21 cellular contexts compared by ENCODE assay signal in genomic region chr12:65659681-65660080, GRCh38.
DNase-seq lines count a peak whose midpoint lies in the region; ATAC-seq, FAIRE-seq and TF ChIP-seq lines count a peak whose summit lies in the region.
"Had no signal": no experiment of that assay in that cellular context is flagged by ENCODE, and none has a peak within 500 bp of the region (broad histone marks: within the 10 kb centered on the region; RNA-seq: fewer than 3 reads in every experiment).

No MANE protein-coding gene starts in this region.

- H3K4me1 ChIP-seq in RWPE2 (ENCODE audit: insufficient read depth, poor library complexity, severe bottlenecking) (peaks cover 36% of the 10 kb centered on the region), endothelial cell of umbilical vein (ENCODE audit: control insufficient read depth, extremely low read depth, insufficient read depth, low read length) (peaks cover 53% of the 10 kb centered on the region), smooth muscle cell (ENCODE audit: low read depth) (peaks cover 22% of the 10 kb centered on the region)
- H3K4me1 ChIP-seq: BE2C had no signal

- no peaks in the 10 kb centered on the region for H3K27me3 ChIP-seq in RWPE2 (ENCODE audit: insufficient read depth, poor library complexity, severe bottlenecking)
- H3K27me3 ChIP-seq in endothelial cell of umbilical vein (ENCODE audit: control insufficient read depth in 2 of 2, insufficient read depth in 2 of 2, low read length in 2 of 2), result no peaks in the 10 kb centered on the region
- H3K27me3 ChIP-seq in smooth muscle cell (ENCODE audit: low read depth), result no peaks in the 10 kb centered on the region
- H3K27me3 ChIP-seq: BE2C had no signal

- BruUV-seq in endothelial cell of umbilical vein (replicated peaks; lab: Mats Ljungman, UMichigan), result no TSS peak

- CTCF ChIA-PET in endothelial cell of umbilical vein (lab: Charles Lee), result interaction anchor here (0.7 to 1.4 kb wide), 5 partner anchors 9 to 103 kb away, joined by 3 to 8 read pairs (median 4); no protein-coding TSS in a partner anchor

- POLR2A ChIA-PET in endothelial cell of umbilical vein (lab: Charles Lee), result no interaction called here

- peak overlapping the region; percentile 71 for H3K27ac Mint-ChIP-seq in HFFc6
- peak overlapping the region in 1 of 2 donors; percentile 5 for H3K27ac Mint-ChIP-seq in natural killer cell treated with Interleukin-12 subunit alpha and Interleukin-12 subunit beta and Interleukin-15 and Interleukin-18, amount 100 ng/mL, for 72 hours
- H3K27ac Mint-ChIP-seq: CD4-positive, CD25-positive, alpha-beta regulatory T cell; CD8-positive, alpha-beta memory T cell; H9 had no signal

- intact Hi-C loops in endothelial cell of umbilical vein (cut with micrococcal nuclease), result loop anchor here (5.0 kb wide), 2 partner anchors 227 to 288 kb away; no protein-coding TSS in a partner anchor
- intact Hi-C loops in Right ventricle myocardium inferior (cut with DNase I), result no loop called here

- 68% methylated on average over 1 of the region's 1 CpG for WGBS in smooth muscle cell (ENCODE audit: low lambda C conversion rate)

- no peaks in the 10 kb centered on the region for H3K9me1 ChIP-seq in endothelial cell of umbilical vein (replicated peaks; ENCODE audit: control insufficient read depth, extremely low read depth, insufficient read depth, low read length)

- H2AFZ ChIP-seq in endothelial cell of umbilical vein (ENCODE audit: low read depth, low read length) (peak overlapping the region; percentile 1), smooth muscle cell (ENCODE audit: low read depth) (peak overlapping the region; percentile 28)

- no peak for TF ChIP-seq CTCF in HFFc6 (IDR thresholded peaks at IDR 0.05)
- no peak for TF ChIP-seq CTCF in RWPE2 (IDR thresholded peaks at IDR 0.05; ENCODE audit: poor library complexity, severe bottlenecking)
- TF ChIP-seq CTCF in endothelial cell of umbilical vein (IDR thresholded peaks at IDR 0.05; ENCODE audit: extremely low read depth in 1 of 2, insufficient read depth in 1 of 2, low read depth in 1 of 2, low read length in 2 of 2), result no peak
- no peak for TF ChIP-seq CTCF in smooth muscle cell (IDR thresholded peaks at IDR 0.05; ENCODE audit: borderline replicate concordance, insufficient read depth, poor library complexity, severe bottlenecking)

- H3K36me3 Mint-ChIP-seq in HFFc6 (ENCODE audit: low read depth), result peaks cover 34% of the 10 kb centered on the region
- H3K36me3 Mint-ChIP-seq in natural killer cell treated with Interleukin-12 subunit alpha and Interleukin-12 subunit beta and Interleukin-15 and Interleukin-18, amount 100 ng/mL, for 72 hours, result peaks cover 18% of the 10 kb centered on the region
- H3K36me3 Mint-ChIP-seq: CD4-positive, CD25-positive, alpha-beta regulatory T cell; CD8-positive, alpha-beta memory T cell had no signal

- peaks cover 6% of the 10 kb centered on the region for H3K9me3 Mint-ChIP-seq in HFFc6
- H3K9me3 Mint-ChIP-seq in natural killer cell treated with Interleukin-12 subunit alpha and Interleukin-12 subunit beta and Interleukin-15 and Interleukin-18, amount 100 ng/mL, for 72 hours, result peaks cover 11% of the 10 kb centered on the region

- DNase-seq in HFFc6, result no peak
- no peak for DNase-seq in RWPE2 (ENCODE audit: low spot score)
- peak; percentile 83 for DNase-seq in endothelial cell of umbilical vein (ENCODE audit: low read depth, low spot score)
- no peak for DNase-seq in smooth muscle cell (lab: John Stamatoyannopoulos, UW; ENCODE audit: unreplicated experiment)
- no peak for DNase-seq in natural killer cell treated with Interleukin-12 subunit alpha and Interleukin-12 subunit beta and Interleukin-15 and Interleukin-18, amount 100 ng/mL, for 72 hours (ENCODE audit: low spot score)
- DNase-seq in anterior cingulate cortex (lab: John Stamatoyannopoulos, UW), result no peak
- DNase-seq in Right ventricle myocardium inferior (ENCODE audit: missing footprints), result no peak
- DNase-seq: ACHN; BE2C; C1 segment of cervical spinal cord; CD4-positive, CD25-positive, alpha-beta regulatory T cell; CD8-positive, alpha-beta memory T cell; COR-L47; H9 had no signal

- no peak for TF ChIP-seq POLR2A in endothelial cell of umbilical vein (IDR thresholded peaks at IDR 0.05; ENCODE audit: low read depth, low read length)

- H4K20me1 ChIP-seq in endothelial cell of umbilical vein (replicated peaks; ENCODE audit: control insufficient read depth, extremely low read depth, insufficient read depth, low read length), result no peaks in the 10 kb centered on the region
- no peaks in the 10 kb centered on the region for H4K20me1 ChIP-seq in smooth muscle cell (ENCODE audit: low read depth)

- H3K4me2 ChIP-seq in endothelial cell of umbilical vein (ENCODE audit: insufficient read depth, low read length) (peak overlapping the region; percentile 35), smooth muscle cell (no peak overlapping the region)

- no peak for ATAC-seq in RWPE2 (ENCODE audit: low read depth)
- no peak for ATAC-seq in natural killer cell treated with Interleukin-12 subunit alpha and Interleukin-12 subunit beta and Interleukin-15 and Interleukin-18, amount 100 ng/mL, for 72 hours
- ATAC-seq in activated CD4-positive, CD25-positive, alpha-beta regulatory T cell treated with anti-CD3 and anti-CD28 coated beads, Interleukin-2, amount 50 U/mL, for 24 hours, result no peak
- no peak for ATAC-seq in Right ventricle myocardium inferior

- no peaks in the 10 kb centered on the region; the same call in 1 of the 2 replicates for H3K27me3 Mint-ChIP-seq in HFFc6 (ENCODE audit: insufficient read depth)
- H3K27me3 Mint-ChIP-seq in natural killer cell treated with Interleukin-12 subunit alpha and Interleukin-12 subunit beta and Interleukin-15 and Interleukin-18, amount 100 ng/mL, for 72 hours, result peaks cover 20 to 41% of the 10 kb centered on the region in 2 donors

- dilution Hi-C loops in endothelial cell of umbilical vein (cut with MboI; ENCODE audit: extremely low pct_ligation_motif_present, low sequenced_read_pairs), result no loop called here

- peaks cover 75% of the 10 kb centered on the region for H3K4me1 Mint-ChIP-seq in HFFc6 (ENCODE audit: low read depth)
- peaks cover 29 to 30% of the 10 kb centered on the region in 2 donors for H3K4me1 Mint-ChIP-seq in natural killer cell treated with Interleukin-12 subunit alpha and Interleukin-12 subunit beta and Interleukin-15 and Interleukin-18, amount 100 ng/mL, for 72 hours (ENCODE audit: low read depth in 2 of 2)
- H3K4me1 Mint-ChIP-seq: CD4-positive, CD25-positive, alpha-beta regulatory T cell; CD8-positive, alpha-beta memory T cell had no signal

- no peaks in the 10 kb centered on the region for H3K9me3 ChIP-seq in RWPE2 (ENCODE audit: severe bottlenecking)
- no peaks in the 10 kb centered on the region for H3K9me3 ChIP-seq in endothelial cell of umbilical vein (replicated peaks; ENCODE audit: control insufficient read depth, insufficient read depth, low read length)
- H3K9me3 ChIP-seq in smooth muscle cell (replicated peaks; ENCODE audit: low read depth), result no peaks in the 10 kb centered on the region
- H3K9me3 ChIP-seq: BE2C had no signal

- H3K27ac ChIP-seq in RWPE2 (ENCODE audit: poor library complexity, severe bottlenecking) (peak overlapping the region; percentile 100), endothelial cell of umbilical vein (ENCODE audit: insufficient read depth, low read depth, low read length) (peak overlapping the region; percentile 58), smooth muscle cell (ENCODE audit: low read depth) (no peak overlapping the region)

- H3K4me3 Mint-ChIP-seq in HFFc6, result no peak overlapping the region
- no peak overlapping the region for H3K4me3 Mint-ChIP-seq in natural killer cell treated with Interleukin-12 subunit alpha and Interleukin-12 subunit beta and Interleukin-15 and Interleukin-18, amount 100 ng/mL, for 72 hours
- H3K4me3 Mint-ChIP-seq: CD4-positive, CD25-positive, alpha-beta regulatory T cell; CD8-positive, alpha-beta memory T cell; H9 had no signal

- H3K79me2 ChIP-seq in endothelial cell of umbilical vein (ENCODE audit: control insufficient read depth, insufficient read depth, low read length), result peaks cover 3% of the 10 kb centered on the region
- H3K79me2 ChIP-seq in smooth muscle cell (ENCODE audit: low read depth), result no peaks in the 10 kb centered on the region

- H3K9ac ChIP-seq in endothelial cell of umbilical vein (replicated peaks; ENCODE audit: extremely low read depth, insufficient read depth, low read length), result no peak overlapping the region
- no peak overlapping the region for H3K9ac ChIP-seq in smooth muscle cell (ENCODE audit: low read depth)

- no peaks in the 10 kb centered on the region for H3K36me3 ChIP-seq in RWPE2 (ENCODE audit: low read depth)
- H3K36me3 ChIP-seq in endothelial cell of umbilical vein (ENCODE audit: control insufficient read depth in 2 of 2, extremely low read depth in 1 of 2, insufficient read depth in 2 of 2, low read length in 2 of 2), result peaks cover 0 to 2% of the 10 kb centered on the region in 2 experiments
- no peaks in the 10 kb centered on the region for H3K36me3 ChIP-seq in smooth muscle cell (ENCODE audit: low read depth)
- H3K36me3 ChIP-seq: BE2C had no signal

- H3K4me3 ChIP-seq in RWPE2 (ENCODE audit: severe bottlenecking) (no peak overlapping the region), endothelial cell of umbilical vein (replicated peaks in 1 of 3; ENCODE audit: insufficient read depth in 1 of 3, low read depth in 1 of 3, low read length in 3 of 3) (no peak overlapping the region), smooth muscle cell (no peak overlapping the region)

- no peak for FAIRE-seq in endothelial cell of umbilical vein (lab: Jason Lieb, UNC)
- FAIRE-seq: A204.1, D721Med, G401.6, GM12891, GM18507, H1 had no signal

- peaks cover 13% of the 10 kb centered on the region for H3F3A ChIP-seq in smooth muscle cell (ENCODE audit: low read depth)

TF ChIP-seq in endothelial cell of umbilical vein, 7 proteins besides CTCF, POLR2A, EP300 and RAD21:
- no peak for TF ChIP-seq MYC (IDR thresholded peaks at IDR 0.05; ENCODE audit: low read depth, low read length)
- no peak for TF ChIP-seq EZH2 (IDR thresholded peaks at IDR 0.05; ENCODE audit: borderline replicate concordance, low read depth, low read length, severe bottlenecking)
- peak; percentile 4 for TF ChIP-seq FOS (IDR thresholded peaks at IDR 0.05; ENCODE audit: borderline replicate concordance, insufficient read depth, low read length)
- peak; percentile 29 for TF ChIP-seq POLR2AphosphoS5 (IDR thresholded peaks at IDR 0.05; ENCODE audit: insufficient read depth, low read depth, low read length)
- TF ChIP-seq MAX (IDR thresholded peaks at IDR 0.05; ENCODE audit: insufficient read depth, insufficient read length), result no peak
- no peak for TF ChIP-seq JUN (IDR thresholded peaks at IDR 0.05; ENCODE audit: borderline replicate concordance, insufficient read depth, insufficient read length, low read depth)
- TF ChIP-seq GATA2 (IDR thresholded peaks at IDR 0.05; ENCODE audit: insufficient read depth, insufficient read length, low read depth, low read length), result peak; percentile 68
